In genomic region chr1:223226271-223226670, GRCh38 we compare ENCODE assay signal across 20 cellular contexts.
DNase-seq lines count a peak whose midpoint lies in the region; FAIRE-seq and TF ChIP-seq lines count a peak whose summit lies in the region.
"Had no signal": no experiment of that assay in that cellular context is flagged by ENCODE, and none has a peak within 500 bp of the region (broad histone marks: within the 10 kb centered on the region; RNA-seq: fewer than 3 reads in every experiment).

No MANE protein-coding gene starts in this region.

- H3K4me3 Mint-ChIP-seq in endothelial cell (ENCODE audit: unreplicated experiment) (peak overlapping the region; percentile 37), endodermal cell (no peak overlapping the region)
- H3K4me3 Mint-ChIP-seq: CD4-positive, alpha-beta memory T cell; HFFc6 had no signal

- H3K27me3 Mint-ChIP-seq in endothelial cell (ENCODE audit: unreplicated experiment) (peaks cover 15% of the 10 kb centered on the region), endodermal cell (ENCODE audit: insufficient read depth) (peaks cover 52% of the 10 kb centered on the region)
- H3K27me3 Mint-ChIP-seq: CD4-positive, alpha-beta memory T cell had no signal

- no peak overlapping the region for H2BK5ac ChIP-seq in neuronal stem cell (ENCODE audit: low read length)

- H3K18ac ChIP-seq in neuronal stem cell (ENCODE audit: low read length) = peak overlapping the region; percentile 35

- H2AK5ac ChIP-seq in neuronal stem cell (ENCODE audit: low read depth, low read length) = no peak overlapping the region

- H2BK12ac ChIP-seq in neuronal stem cell (ENCODE audit: low read length) = no peak overlapping the region

- H3K9me3 Mint-ChIP-seq in endothelial cell (ENCODE audit: unreplicated experiment) = no peaks in the 10 kb centered on the region
- H3K9me3 Mint-ChIP-seq in endodermal cell = no peaks in the 10 kb centered on the region
- H3K9me3 Mint-ChIP-seq: CD4-positive, alpha-beta memory T cell; HFFc6 had no signal

- DNase-seq in endothelial cell (ENCODE audit: low spot score) (no peak), neuronal stem cell (ENCODE audit: low spot score) (no peak), urothelium cell line (ENCODE audit: low spot score) (no peak), iPS-NIHi7 (ENCODE audit: extremely low spot score) (no peak), NK-92 (lab: John Stamatoyannopoulos, UW; ENCODE audit: unreplicated experiment) (no peak), endodermal cell (no peak)
- DNase-seq: BE2C; CD4-positive, alpha-beta memory T cell; DMS153; DMS79 treated with DMSO at 0.1 percent for 48 hours; EL; GOT3; HCEC 1CT; HFFc6 had no signal

- no peak overlapping the region for H4K8ac ChIP-seq in neuronal stem cell (ENCODE audit: low read depth, low read length)

- no peak overlapping the region for H3K4me3 ChIP-seq in neuronal stem cell (ENCODE audit: low read length in 2 of 2)
- no peak overlapping the region for H3K4me3 ChIP-seq in endodermal cell (ENCODE audit: low read length)

- H2BK15ac ChIP-seq in neuronal stem cell (ENCODE audit: low read length) = no peak overlapping the region

- H2BK120ac ChIP-seq in neuronal stem cell (ENCODE audit: low read depth, low read length) = no peak overlapping the region

- H3K4me1 ChIP-seq in neuronal stem cell (ENCODE audit: control insufficient read depth in 2 of 2, insufficient read depth in 1 of 2, low read depth in 1 of 2, low read length in 2 of 2) (no peaks in the 10 kb centered on the region), endodermal cell (ENCODE audit: control insufficient read depth, insufficient read depth, low read length) (no peaks in the 10 kb centered on the region)
- H3K4me1 ChIP-seq: BE2C had no signal

- H3K36me3 Mint-ChIP-seq in endothelial cell (ENCODE audit: low read depth, unreplicated experiment) (peaks cover 9% of the 10 kb centered on the region), endodermal cell (ENCODE audit: low read depth) (no peaks in the 10 kb centered on the region)

- H3K9ac ChIP-seq in neuronal stem cell (ENCODE audit: low read depth, low read length, poor library complexity) = peak overlapping the region; percentile 24
- no peak overlapping the region for H3K9ac ChIP-seq in endodermal cell (ENCODE audit: extremely low read depth, low read length, poor library complexity, severe bottlenecking)

- H3K4me2 ChIP-seq in neuronal stem cell (ENCODE audit: insufficient read depth, low read length, poor library complexity, severe bottlenecking) = no peak overlapping the region

- H4K91ac ChIP-seq in neuronal stem cell (ENCODE audit: low read depth, low read length, poor library complexity) = no peak overlapping the region

- H3K9me3 ChIP-seq in KOPT-K1 (ENCODE audit: insufficient read depth, low read length, poor library complexity, severe bottlenecking) (no peaks in the 10 kb centered on the region), neuronal stem cell (replicated peaks in 1 of 2; ENCODE audit: control insufficient read depth in 2 of 2, insufficient read depth in 1 of 2, low read depth in 1 of 2, low read length in 2 of 2) (no peaks in the 10 kb centered on the region), endodermal cell (ENCODE audit: control insufficient read depth, low read length) (no peaks in the 10 kb centered on the region)
- H3K9me3 ChIP-seq: BE2C had no signal

- peak; percentile 30 for FAIRE-seq in urothelium cell line (lab: Jason Lieb, UNC)
- FAIRE-seq: A204.1, D721Med, G401.6, GM12892 had no signal

- no peak for TF ChIP-seq CTCF in endothelial cell (IDR thresholded peaks at IDR 0.05; ENCODE audit: unreplicated experiment)
- no peak for TF ChIP-seq CTCF in endodermal cell (conservative IDR thresholded peaks at IDR 0.05)

- H2AFZ ChIP-seq in neuronal stem cell (ENCODE audit: low read length) = no peak overlapping the region

- H3K79me1 ChIP-seq in neuronal stem cell (ENCODE audit: low read depth, low read length) = no peaks in the 10 kb centered on the region

- no peak overlapping the region for H3K4ac ChIP-seq in neuronal stem cell (ENCODE audit: low read length)

- H3K4me1 Mint-ChIP-seq in endothelial cell (ENCODE audit: unreplicated experiment) (no peaks in the 10 kb centered on the region), endodermal cell (no peaks in the 10 kb centered on the region)

- WGBS in neuronal stem cell (ENCODE audit: extremely low coverage in 2 of 2, insufficient read length in 2 of 2, insufficient replicate concordance in 1 of 2), 2 donors = no CpG with 5 or more reads among the region's 3 CpGs
- 98% methylated on average over 3 of the region's 3 CpGs; no CpG with 5 or more reads in 1 of the 2 experiments for WGBS in endodermal cell (ENCODE audit: insufficient coverage in 1 of 2, insufficient read length in 1 of 2), 2 experiments

- H3K36me3 ChIP-seq in KOPT-K1 (ENCODE audit: insufficient read depth, low read length) (no peaks in the 10 kb centered on the region), neuronal stem cell (replicated peaks in 1 of 2; ENCODE audit: control insufficient read depth in 2 of 2, insufficient read depth in 2 of 2, low read length in 2 of 2) (no peaks in the 10 kb centered on the region), endodermal cell (ENCODE audit: control insufficient read depth, insufficient read depth, low read length) (no peaks in the 10 kb centered on the region)
- H3K36me3 ChIP-seq: BE2C had no signal

- no peak overlapping the region for H3K23ac ChIP-seq in neuronal stem cell (ENCODE audit: low read depth, low read length, poor library complexity)

- H3K27ac Mint-ChIP-seq in endothelial cell (ENCODE audit: unreplicated experiment) = no peak overlapping the region
- no peak overlapping the region for H3K27ac Mint-ChIP-seq in endodermal cell
- H3K27ac Mint-ChIP-seq: HFFc6 had no signal

- H3K27ac ChIP-seq in KOPT-K1 (ENCODE audit: low read depth, low read length, poor library complexity, severe bottlenecking) (peak overlapping the region; percentile 93), neuronal stem cell (replicated peaks; ENCODE audit: low read length) (no peak overlapping the region), endodermal cell (ENCODE audit: low read depth, low read length) (no peak overlapping the region)
- H3K27ac ChIP-seq: C4-2B had no signal

- peaks cover 0 to 3% (median 0%) of the 10 kb centered on the region in 3 experiments for H3K27me3 ChIP-seq in neuronal stem cell (ENCODE audit: control insufficient read depth in 3 of 3, insufficient read depth in 3 of 3, low read depth in 1 of 3, low read length in 3 of 3)
- no peaks in the 10 kb centered on the region for H3K27me3 ChIP-seq in endodermal cell (ENCODE audit: control insufficient read depth, insufficient read depth, low read length, poor library complexity, severe bottlenecking)

- no peak overlapping the region for H3K14ac ChIP-seq in neuronal stem cell (ENCODE audit: low read length)
